ENCODE assay signal across 12 cellular contexts in the genomic region with DNA sequence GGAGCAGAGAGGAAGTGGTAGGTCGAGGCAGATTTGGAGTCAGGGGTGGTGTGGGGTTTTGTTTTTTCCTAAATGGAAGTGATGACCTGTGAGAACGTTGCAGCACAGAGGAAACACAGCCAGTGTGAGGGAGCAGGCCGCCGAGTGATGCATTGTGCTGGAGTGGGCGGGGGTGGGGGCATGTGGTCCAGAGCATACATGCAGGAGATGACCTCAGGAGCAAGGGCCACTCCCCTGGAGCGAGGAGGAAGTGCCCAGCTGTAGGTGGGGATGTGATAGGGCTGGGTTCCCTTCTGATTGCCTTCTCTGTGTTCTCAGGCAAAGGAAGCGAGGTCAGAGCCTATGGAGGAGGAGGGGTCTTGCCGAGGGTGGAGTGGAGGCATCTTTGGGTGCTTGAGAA.
DNase-seq lines count a peak whose midpoint lies in the region; ATAC-seq and TF ChIP-seq lines count a peak whose summit lies in the region.
"Had no signal": no experiment of that assay in that cellular context is flagged by ENCODE, and none has a peak within 500 bp of the region (broad histone marks: within the 10 kb centered on the region; RNA-seq: fewer than 3 reads in every experiment).

No MANE protein-coding gene starts in this region.

- H3K4me1 ChIP-seq in smooth muscle cell (ENCODE audit: low read depth): peaks cover 4% of the 10 kb centered on the region

- H3K9me3 Mint-ChIP-seq in T-helper 2 cell treated with Interferon-gamma antibody and Interleukin-4, amounts not matched to agents 5 μg/mL and 100 μg/mL, for 36 hours: no peaks in the 10 kb centered on the region

- ATAC-seq in left ventricle myocardium superior: peak; percentile 22

- intact Hi-C loops in left ventricle myocardium superior (cut with micrococcal nuclease): no loop called here

- H3K9ac ChIP-seq in smooth muscle cell (ENCODE audit: low read depth): no peak overlapping the region

- DNase-seq in T-helper 2 cell treated with Interferon-gamma antibody and Interleukin-4, amounts not matched to agents 5 μg/mL and 100 μg/mL, for 36 hours (ENCODE audit: low spot score): no peak
- DNase-seq in T-helper 2 cell (no peak), UCSD-AML1 (lab: John Stamatoyannopoulos, UW; ENCODE audit: unreplicated experiment) (peak; percentile 42), left ventricle myocardium superior (no peak), smooth muscle cell (lab: John Stamatoyannopoulos, UW; ENCODE audit: unreplicated experiment) (no peak), caudate nucleus (lab: John Stamatoyannopoulos, UW) (no peak), brain microvascular endothelial cell (no peak), NCI-H82 treated with DMSO at 0.1 percent for 48 hours (lab: John Stamatoyannopoulos, UW; ENCODE audit: unreplicated experiment) (no peak)
- DNase-seq: body of pancreas, pancreas, SIG-M5 had no signal

- H3K4me3 ChIP-seq in smooth muscle cell (no peak overlapping the region), brain microvascular endothelial cell (ENCODE audit: low read depth, low read length) (no peak overlapping the region)
- H3K4me3 ChIP-seq: A549, body of pancreas, pancreas had no signal

- H4K20me1 ChIP-seq in smooth muscle cell (ENCODE audit: low read depth): peaks cover 97% of the 10 kb centered on the region

- in situ Hi-C loops in brain microvascular endothelial cell (cut with HindIII; ENCODE audit: low pct_ligation_motif_present, low sequenced_read_pairs): no loop called here

- H3K79me2 ChIP-seq in smooth muscle cell (ENCODE audit: low read depth): peaks cover 80% of the 10 kb centered on the region

- WGBS in smooth muscle cell (ENCODE audit: low lambda C conversion rate): 80% methylated on average over 8 of the region's 8 CpGs

- H3K9me3 ChIP-seq in smooth muscle cell (replicated peaks; ENCODE audit: low read depth): no peaks in the 10 kb centered on the region
- H3K9me3 ChIP-seq: A549, body of pancreas, pancreas had no signal

- H3K4me2 ChIP-seq in smooth muscle cell: no peak overlapping the region
- H3K4me2 ChIP-seq: A549 had no signal

- H3K27me3 ChIP-seq in smooth muscle cell (ENCODE audit: low read depth) (no peaks in the 10 kb centered on the region), brain microvascular endothelial cell (replicated peaks) (no peaks in the 10 kb centered on the region)
- H3K27me3 ChIP-seq: body of pancreas, pancreas had no signal

- H3K27ac Mint-ChIP-seq in T-helper 2 cell treated with Interferon-gamma antibody and Interleukin-4, amounts not matched to agents 5 μg/mL and 100 μg/mL, for 36 hours: peak overlapping the region; percentile 38

- TF ChIP-seq CTCF in smooth muscle cell (IDR thresholded peaks at IDR 0.05; ENCODE audit: borderline replicate concordance, insufficient read depth, poor library complexity, severe bottlenecking): no peak
- TF ChIP-seq CTCF in brain microvascular endothelial cell (IDR thresholded peaks at IDR 0.05; ENCODE audit: low read depth, low read length, missing control alignments): no peak

- H3F3A ChIP-seq in smooth muscle cell (ENCODE audit: low read depth): no peaks in the 10 kb centered on the region

- no peaks in the 10 kb centered on the region for H3K27me3 Mint-ChIP-seq in T-helper 2 cell treated with Interferon-gamma antibody and Interleukin-4, amounts not matched to agents 5 μg/mL and 100 μg/mL, for 36 hours (ENCODE audit: low read depth)

- H3K4me1 Mint-ChIP-seq in T-helper 2 cell treated with Interferon-gamma antibody and Interleukin-4, amounts not matched to agents 5 μg/mL and 100 μg/mL, for 36 hours (ENCODE audit: low read depth): peaks cover 30% of the 10 kb centered on the region

- H3K36me3 Mint-ChIP-seq in T-helper 2 cell treated with Interferon-gamma antibody and Interleukin-4, amounts not matched to agents 5 μg/mL and 100 μg/mL, for 36 hours (ENCODE audit: low read depth): peaks cover 57% of the 10 kb centered on the region

- H3K27ac ChIP-seq in smooth muscle cell (ENCODE audit: low read depth) (peak overlapping the region; percentile 86), caudate nucleus (ENCODE audit: low read depth, low read length) (no peak overlapping the region), brain microvascular endothelial cell (no peak overlapping the region)
- H3K27ac ChIP-seq: A549, pancreas had no signal

- peaks cover 9% of the 10 kb centered on the region for H3K36me3 ChIP-seq in smooth muscle cell (ENCODE audit: low read depth)
- peaks cover 18% of the 10 kb centered on the region for H3K36me3 ChIP-seq in brain microvascular endothelial cell (replicated peaks)

- H2AFZ ChIP-seq in smooth muscle cell (ENCODE audit: low read depth): no peak overlapping the region

- no peak overlapping the region for H3K4me3 Mint-ChIP-seq in T-helper 2 cell treated with Interferon-gamma antibody and Interleukin-4, amounts not matched to agents 5 μg/mL and 100 μg/mL, for 36 hours
